In genomic region chr6:87484491-87484890, GRCh38 we compare ENCODE assay signal across 18 cellular contexts. TPM values are rescaled to one million over a fixed set of nuclear protein-coding genes. Genes with fewer than 3 reads are reported as not detected.
DNase-seq lines count a peak whose midpoint lies in the region; ATAC-seq and TF ChIP-seq lines count a peak whose summit lies in the region.
"Had no signal": no experiment of that assay in that cellular context is flagged by ENCODE, and none has a peak within 500 bp of the region (broad histone marks: within the 10 kb centered on the region; RNA-seq: fewer than 3 reads in every experiment).

No MANE protein-coding gene starts in this region.

- peak; percentile 41 for DNase-seq in HT-29 (ENCODE audit: low spot score)
- DNase-seq in RWPE2 (ENCODE audit: low spot score), result no peak
- no peak for DNase-seq in endothelial cell (ENCODE audit: low spot score)
- no peak for DNase-seq in mucosa of descending colon
- DNase-seq in NCI-H2029 treated with DMSO at 0.1 percent for 48 hours (lab: John Stamatoyannopoulos, UW), result no peak
- no peak for DNase-seq in T-helper 9 cell
- DNase-seq: AML-193, COR-L47, NCI-H1048, NCI-H1436 treated with DMSO at 0.1 percent for 48 hours, NCI-H2081, NCI-H510A treated with DMSO at 0.1 percent for 48 hours, Right ventricle myocardium superior had no signal

- peaks cover 16% of the 10 kb centered on the region for H3K36me3 ChIP-seq in RWPE2 (ENCODE audit: low read depth)
- no peaks in the 10 kb centered on the region for H3K36me3 ChIP-seq in mucosa of descending colon (ENCODE audit: low read depth)

- no peak overlapping the region for H3K27ac Mint-ChIP-seq in endothelial cell (ENCODE audit: unreplicated experiment)

- peaks cover 11% of the 10 kb centered on the region for H3K9me3 ChIP-seq in RWPE2 (ENCODE audit: severe bottlenecking)
- H3K9me3 ChIP-seq in mucosa of descending colon, result peaks cover 2% of the 10 kb centered on the region
- H3K9me3 ChIP-seq: SK-N-SH had no signal

- H3K27me3 Mint-ChIP-seq in endothelial cell (ENCODE audit: unreplicated experiment), result no peaks in the 10 kb centered on the region

- intact Hi-C loops in mucosa of descending colon (cut with DNase I, micrococcal nuclease), result no loop called here

- peak overlapping the region; percentile 49 for H3K27ac ChIP-seq in RWPE2 (ENCODE audit: poor library complexity, severe bottlenecking)

- TF ChIP-seq CTCF in RWPE2 (IDR thresholded peaks at IDR 0.05; ENCODE audit: poor library complexity, severe bottlenecking) (no peak), endothelial cell (IDR thresholded peaks at IDR 0.05; ENCODE audit: unreplicated experiment) (no peak), mucosa of descending colon (IDR thresholded peaks at IDR 0.05) (no peak)

- ATAC-seq in RWPE2 (ENCODE audit: low read depth) (peak; percentile 61; the same call in 2 of the 3 replicates), mucosa of descending colon (peak; percentile 64), HG02623 (IDR thresholded peaks at IDR 0.05; ENCODE audit: unreplicated experiment) (no peak), GM19452 (IDR thresholded peaks at IDR 0.05; ENCODE audit: unreplicated experiment) (no peak)
- ATAC-seq: Panc1 had no signal

- H3K4me3 ChIP-seq in RWPE2 (ENCODE audit: severe bottlenecking), result no peak overlapping the region
- H3K4me3 ChIP-seq in mucosa of descending colon, result no peak overlapping the region

- peaks cover 7% of the 10 kb centered on the region for H3K4me1 Mint-ChIP-seq in endothelial cell (ENCODE audit: unreplicated experiment)

- peak overlapping the region; percentile 28 for H3K4me3 Mint-ChIP-seq in endothelial cell (ENCODE audit: unreplicated experiment)
- H3K4me3 Mint-ChIP-seq: CD14-positive monocyte had no signal

- no peaks in the 10 kb centered on the region for H3K27me3 ChIP-seq in RWPE2 (ENCODE audit: insufficient read depth, poor library complexity, severe bottlenecking)

- H3K9me3 Mint-ChIP-seq in endothelial cell (ENCODE audit: unreplicated experiment), result no peaks in the 10 kb centered on the region

- H3K4me1 ChIP-seq in RWPE2 (ENCODE audit: insufficient read depth, poor library complexity, severe bottlenecking) (no peaks in the 10 kb centered on the region), mucosa of descending colon (ENCODE audit: low read depth) (no peaks in the 10 kb centered on the region)

- H3K36me3 Mint-ChIP-seq in endothelial cell (ENCODE audit: low read depth, unreplicated experiment), result peaks cover 30% of the 10 kb centered on the region

RNA-seq across cellular contexts. Expression of gene SLC35A1, which starts 11.7 kb away (rescaled TPM):
- 13.4 and 14.1 TPM in 2 replicates for total RNA-seq in HT-29 (2014; rRNA removed; shearing (Covaris generic))
- total RNA-seq in endothelial cell (ENCODE audit: unreplicated experiment) (19.1 TPM), mucosa of descending colon (10 to 100 TPM; 27.5 to 52.0 (median 31.5) TPM)

Comparison
In these comparisons a context has a peak if more than half of its experiments do, and no peak if none do; other contexts are left out.
1. ATAC-seq: peak in RWPE2 (single experiment) and mucosa of descending colon (single experiment); none in HG02623 (single experiment) and GM19452 (single experiment).